In the genomic region with DNA sequence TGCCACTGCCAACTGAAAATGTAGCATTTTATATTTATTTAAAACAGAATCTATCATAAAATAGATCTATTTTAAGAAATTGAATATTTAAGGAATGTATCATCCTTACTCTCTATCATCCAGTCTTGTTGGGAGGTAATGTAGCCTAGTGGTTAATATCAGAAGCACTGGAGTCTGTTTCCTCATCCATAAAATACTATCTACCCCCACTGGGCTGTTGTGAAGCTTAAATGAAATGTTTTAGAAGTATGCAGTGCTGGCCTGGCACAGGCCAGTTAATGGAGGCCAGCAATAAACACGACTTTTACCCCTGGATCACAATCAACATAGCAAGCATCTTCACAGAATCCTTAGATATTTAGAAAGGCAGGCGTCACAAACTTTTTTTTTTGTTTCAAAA, we compare ENCODE assay signal across 23 cellular contexts.
A peak's percentile ranks its signal among the peaks of the same experiment; 100 is the strongest.
DNase-seq lines count a peak whose midpoint lies in the region; ATAC-seq and TF ChIP-seq lines count a peak whose summit lies in the region.
"Had no signal": no experiment of that assay in that cellular context is flagged by ENCODE, and none has a peak within 500 bp of the region (broad histone marks: within the 10 kb centered on the region; RNA-seq: fewer than 3 reads in every experiment).

No MANE protein-coding gene starts in this region.

- H3K4me1 ChIP-seq in right atrium auricular region = peaks cover 0 to 28% of the 10 kb centered on the region in 2 donors
- peaks cover 24 to 37% (median 34%) of the 10 kb centered on the region in 4 donors for H3K4me1 ChIP-seq in esophagus muscularis mucosa
- H3K4me1 ChIP-seq in sigmoid colon = peaks cover 0 to 35% (median 24%) of the 10 kb centered on the region in 4 donors
- peaks cover 10% of the 10 kb centered on the region for H3K4me1 ChIP-seq in foreskin keratinocyte
- H3K4me1 ChIP-seq: BLaER1, parathyroid adenoma had no signal

- ATAC-seq in Right ventricle myocardium superior (ENCODE audit: poor library complexity) = no peak
- no peak for ATAC-seq in foreskin keratinocyte

- H3K27ac ChIP-seq in right atrium auricular region = peak overlapping the region; percentile 49 to 75
- peak overlapping the region; percentile 24 to 61 (median 48) for H3K27ac ChIP-seq in esophagus muscularis mucosa (replicated peaks in 1 of 4)
- H3K27ac ChIP-seq in sigmoid colon = peak overlapping the region; percentile 40 to 66 (median 51)
- H3K27ac ChIP-seq in foreskin keratinocyte = no peak overlapping the region
- H3K27ac ChIP-seq: BLaER1, parathyroid adenoma, Peyer's patch, vagina had no signal

- TF ChIP-seq EP300 in esophagus muscularis mucosa (IDR thresholded peaks at IDR 0.05) (no peak), sigmoid colon (IDR thresholded peaks at IDR 0.05) (no peak)

- H3K9me3 ChIP-seq in right atrium auricular region (no peaks in the 10 kb centered on the region), esophagus muscularis mucosa (no peaks in the 10 kb centered on the region), sigmoid colon (no peaks in the 10 kb centered on the region)
- H3K9me3 ChIP-seq: BLaER1, left lung, Peyer's patch, vagina had no signal

- no peaks in the 10 kb centered on the region for H3K36me3 ChIP-seq in right atrium auricular region
- H3K36me3 ChIP-seq in esophagus muscularis mucosa = no peaks in the 10 kb centered on the region
- H3K36me3 ChIP-seq in sigmoid colon = no peaks in the 10 kb centered on the region
- H3K36me3 ChIP-seq: BLaER1, cardiac muscle cell, left lung, Peyer's patch, vagina had no signal

- TF ChIP-seq POLR2A in esophagus muscularis mucosa (IDR thresholded peaks at IDR 0.05; ENCODE audit: low read depth) = no peak
- no peak for TF ChIP-seq POLR2A in sigmoid colon (IDR thresholded peaks at IDR 0.05)

- H3K4me3 ChIP-seq in right atrium auricular region (no peak overlapping the region), esophagus muscularis mucosa (no peak overlapping the region), sigmoid colon (no peak overlapping the region)
- H3K4me3 ChIP-seq: BLaER1, cardiac muscle cell, left lung, Peyer's patch, vagina had no signal

- DNase-seq in right atrium auricular region (ENCODE audit: low spot score) (no peak), Right ventricle myocardium superior (no peak), esophagus muscularis mucosa (ENCODE audit: extremely low spot score) (no peak), sigmoid colon (no peak), SHP77 treated with DMSO at 0.1 percent for 48 hours (lab: John Stamatoyannopoulos, UW) (no peak), cerebellum (ENCODE audit: low spot score) (no peak), foreskin keratinocyte (no peak)
- DNase-seq in activated CD4-positive, alpha-beta T cell treated with anti-CD3 and anti-CD28 coated beads for 4 hours = no peak
- DNase-seq: activated CD4-positive, alpha-beta T cell treated with anti-CD3 and anti-CD28 coated beads, Interleukin-2, amount 10 ng/mL, durations not matched to agents 24 days and 14 days; activated naive CD4-positive, alpha-beta T cell; activated T-cell treated with anti-CD3 and anti-CD28 coated beads, Interleukin-2, amount 50 U/mL, for 48 hours; dermis blood vessel endothelial cell; foreskin melanocyte; GDM1; KG1; left lung; NCI-H526; Peyer's patch; stimulated activated CD4-positive, alpha-beta T cell treated with anti-CD3 and anti-CD28 coated beads, Interleukin-2, amount 100 ng/mL, for 24 hours had no signal

- no peaks in the 10 kb centered on the region for H3K27me3 ChIP-seq in right atrium auricular region
- no peaks in the 10 kb centered on the region for H3K27me3 ChIP-seq in esophagus muscularis mucosa
- no peaks in the 10 kb centered on the region for H3K27me3 ChIP-seq in sigmoid colon
- peaks cover 4% of the 10 kb centered on the region for H3K27me3 ChIP-seq in foreskin keratinocyte
- H3K27me3 ChIP-seq: BLaER1, cardiac muscle cell, left lung, Peyer's patch, vagina had no signal

- intact Hi-C loops in Right ventricle myocardium superior (cut with DNase I) (no loop called here), esophagus muscularis mucosa (cut with DNase I) (no loop called here), sigmoid colon (cut with DNase I) (no loop called here)

- WGBS in esophagus muscularis mucosa = 31% methylated on average over 2 of the region's 2 CpGs
- 41 to 70% methylated on average over 2 of the region's 2 CpGs for WGBS in sigmoid colon, 2 donors

- TF ChIP-seq CTCF in right atrium auricular region (IDR thresholded peaks at IDR 0.05) (no peak), esophagus muscularis mucosa (IDR thresholded peaks at IDR 0.05) (no peak), sigmoid colon (IDR thresholded peaks at IDR 0.05) (no peak), foreskin keratinocyte (conservative IDR thresholded peaks at IDR 0.05) (no peak)
